21 cellular contexts compared by ENCODE assay signal in the genomic region with DNA sequence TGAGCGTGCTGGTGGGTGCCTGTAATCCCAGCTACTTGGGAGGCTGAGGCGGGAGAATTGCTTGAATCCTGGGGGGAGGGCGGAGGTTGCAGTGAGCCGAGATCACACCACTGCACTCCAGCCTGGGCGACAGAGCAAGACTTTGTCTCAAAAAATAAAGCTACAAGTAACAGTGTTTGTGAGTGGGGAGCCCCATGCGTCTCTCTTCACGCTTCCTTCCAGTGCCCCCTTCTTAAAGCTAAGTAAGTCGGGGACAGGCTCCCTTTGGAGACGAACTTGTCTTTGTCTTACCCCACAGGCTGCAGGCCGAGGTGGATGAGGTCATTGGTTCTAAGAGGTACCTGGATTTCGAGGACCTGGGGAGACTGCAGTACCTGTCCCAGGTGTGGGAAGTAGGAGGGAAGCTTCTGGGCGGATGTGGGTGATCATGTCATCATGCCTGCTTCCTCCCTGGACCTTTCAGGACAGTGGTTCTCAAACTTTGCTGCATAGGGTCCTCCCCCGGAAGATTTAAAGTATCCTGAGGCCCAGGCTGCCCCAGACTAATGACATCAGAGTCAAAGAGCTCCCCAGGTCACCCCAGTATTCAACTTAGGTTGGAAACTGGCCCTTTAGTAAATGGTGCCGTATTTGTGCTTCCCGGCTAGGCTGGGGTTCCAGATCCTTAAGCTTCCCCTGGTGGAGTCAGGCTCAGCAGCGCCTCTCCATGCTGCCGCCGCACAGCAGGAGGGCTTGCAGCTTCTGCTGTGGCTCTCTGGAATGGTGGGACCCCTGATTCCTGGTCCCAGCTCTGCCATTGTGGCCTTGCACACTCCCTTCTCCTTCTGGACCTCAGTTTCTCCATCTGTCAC. TPM values are rescaled to one million over a fixed set of nuclear protein-coding genes. Genes with fewer than 3 reads are reported as not detected.
DNase-seq lines count a peak whose midpoint lies in the region; ATAC-seq, FAIRE-seq and TF ChIP-seq lines count a peak whose summit lies in the region.
"Had no signal": no experiment of that assay in that cellular context is flagged by ENCODE, and none has a peak within 500 bp of the region (broad histone marks: within the 10 kb centered on the region; RNA-seq: fewer than 3 reads in every experiment).

No MANE protein-coding gene starts in this region.

- H3K14ac ChIP-seq in neuronal stem cell (ENCODE audit: low read length) = no peak overlapping the region

- H3K36me3 Mint-ChIP-seq in chondrocyte (ENCODE audit: low read depth) = no peaks in the 10 kb centered on the region
- H3K36me3 Mint-ChIP-seq: CD4-positive, alpha-beta memory T cell had no signal

- no peak overlapping the region for H3K4me2 ChIP-seq in HepG2 (ENCODE audit: low read depth, low read length)
- no peak overlapping the region for H3K4me2 ChIP-seq in neuronal stem cell (ENCODE audit: insufficient read depth, low read length, poor library complexity, severe bottlenecking)
- H3K4me2 ChIP-seq: BLaER1, KMS-11 had no signal

- 83% methylated on average over 4 of the region's 18 CpGs for WGBS in right lobe of liver (ENCODE audit: insufficient coverage, low coverage, low lambda C conversion rate, missing lambda C conversion rate)
- 65% methylated on average over 17 of the region's 18 CpGs for WGBS in HepG2 (ENCODE audit: low lambda C conversion rate)
- WGBS in neuronal stem cell (ENCODE audit: extremely low coverage in 2 of 2, insufficient read length in 2 of 2, insufficient replicate concordance in 1 of 2), 2 donors = no CpG with 5 or more reads among the region's 18 CpGs

- peak overlapping the region; percentile 2 for H2AK5ac ChIP-seq in neuronal stem cell (ENCODE audit: low read depth, low read length)

- CTCF ChIA-PET in HepG2 (lab: Yijun Ruan, JAX; ENCODE audit: low intra/inter-chr PET ratio, low total read pairs) = no interaction called here

- H3K4me1 ChIP-seq in right lobe of liver (no peaks in the 10 kb centered on the region), HepG2 (ENCODE audit: insufficient read depth, low read length) (peaks cover 6% of the 10 kb centered on the region; the same call in 1 of the 2 replicates), neuronal stem cell (ENCODE audit: control insufficient read depth in 2 of 2, insufficient read depth in 1 of 2, low read depth in 1 of 2, low read length in 2 of 2) (peaks cover 0 to 5% of the 10 kb centered on the region in 2 donors)

- no peak for FAIRE-seq in HepG2 (lab: Jason Lieb, UNC)

- no peaks in the 10 kb centered on the region for H3K9me3 Mint-ChIP-seq in chondrocyte (ENCODE audit: low read depth)
- H3K9me3 Mint-ChIP-seq: CD4-positive, alpha-beta memory T cell had no signal

- no peak overlapping the region for H3K4me3 Mint-ChIP-seq in chondrocyte (ENCODE audit: unreplicated experiment)
- H3K4me3 Mint-ChIP-seq: CD4-positive, alpha-beta memory T cell had no signal

- no TSS peak for BruUV-seq in HepG2 (replicated peaks; lab: Mats Ljungman, UMichigan)

- no peaks in the 10 kb centered on the region for H3K79me1 ChIP-seq in neuronal stem cell (ENCODE audit: low read depth, low read length)

- H3K9me3 ChIP-seq in right lobe of liver = no peaks in the 10 kb centered on the region
- H3K9me3 ChIP-seq in HepG2 (ENCODE audit: low read length) = no peaks in the 10 kb centered on the region
- H3K9me3 ChIP-seq in neuronal stem cell (replicated peaks in 1 of 2; ENCODE audit: control insufficient read depth in 2 of 2, insufficient read depth in 1 of 2, low read depth in 1 of 2, low read length in 2 of 2) = no peaks in the 10 kb centered on the region
- H3K9me3 ChIP-seq: BLaER1 had no signal

- H2AFZ ChIP-seq in HepG2 (ENCODE audit: low read length) (no peak overlapping the region), neuronal stem cell (ENCODE audit: low read length) (no peak overlapping the region)
- H2AFZ ChIP-seq: GM23248 had no signal

- H2BK15ac ChIP-seq in neuronal stem cell (ENCODE audit: low read length) = no peak overlapping the region

- peaks cover 7% of the 10 kb centered on the region for H3K27me3 Mint-ChIP-seq in chondrocyte (ENCODE audit: low read depth)

- DNase-seq in right lobe of liver (peak in 2 of 3 donors; percentile 20 to 28), HepG2 (ENCODE audit: low spot score) (no peak), chondrocyte (ENCODE audit: low spot score) (peak; percentile 37), neuronal stem cell (ENCODE audit: low spot score) (no peak), T1000 (lab: John Stamatoyannopoulos, UW) (no peak), NCI-H146 (lab: John Stamatoyannopoulos, UW) (no peak)
- DNase-seq: CD4-positive, alpha-beta memory T cell; DMS153; GDM1; GM23248; NCI-H1417 treated with DMSO at 0.1 percent for 48 hours; NCI-H1930; NCI-H226; NCI-H524 treated with DMSO at 0.1 percent for 48 hours; PC-3; SIG-M5 had no signal

- no peaks in the 10 kb centered on the region for H3K4me1 Mint-ChIP-seq in chondrocyte (ENCODE audit: low read depth)

- H3K79me2 ChIP-seq in HepG2 (ENCODE audit: insufficient read depth, low read length) = no peaks in the 10 kb centered on the region

- H4K91ac ChIP-seq in neuronal stem cell (ENCODE audit: low read depth, low read length, poor library complexity) = no peak overlapping the region

- no peak for TF ChIP-seq POLR2A in right lobe of liver (IDR thresholded peaks at IDR 0.05)
- TF ChIP-seq POLR2A in HepG2 (IDR thresholded peaks at IDR 0.05; ENCODE audit: insufficient read depth in 1 of 2, low read depth in 2 of 2, low read length in 2 of 2) = no peak

- H3K36me3 ChIP-seq in right lobe of liver (no peaks in the 10 kb centered on the region), HepG2 (replicated peaks in 1 of 2; ENCODE audit: control insufficient read depth in 1 of 2, insufficient read depth in 2 of 2, low read length in 2 of 2) (no peaks in the 10 kb centered on the region), neuronal stem cell (replicated peaks in 1 of 2; ENCODE audit: control insufficient read depth in 2 of 2, insufficient read depth in 2 of 2, low read length in 2 of 2) (no peaks in the 10 kb centered on the region)
- H3K36me3 ChIP-seq: BLaER1 had no signal

- no peak overlapping the region for H3K4me3 ChIP-seq in right lobe of liver
- no peak overlapping the region for H3K4me3 ChIP-seq in HepG2 (replicated peaks in 1 of 3; ENCODE audit: insufficient read depth in 1 of 3, low read depth in 2 of 3, low read length in 3 of 3)
- no peak overlapping the region for H3K4me3 ChIP-seq in neuronal stem cell (ENCODE audit: low read length in 2 of 2)
- H3K4me3 ChIP-seq: BLaER1, GM23248 had no signal

- ATAC-seq in right lobe of liver (no peak), HepG2 (no peak), HG03159 (IDR thresholded peaks at IDR 0.05; ENCODE audit: unreplicated experiment) (no peak)
- ATAC-seq: PC-3 had no signal

- H4K20me1 ChIP-seq in HepG2 (ENCODE audit: insufficient read depth, low read length) = no peaks in the 10 kb centered on the region
- H4K20me1 ChIP-seq: BLaER1 had no signal

- POLR2A ChIA-PET in HepG2 (lab: Yijun Ruan, JAX) = no interaction called here

- no peak overlapping the region for H3K27ac Mint-ChIP-seq in chondrocyte (ENCODE audit: unreplicated experiment)
- H3K27ac Mint-ChIP-seq: CD4-positive, alpha-beta memory T cell had no signal

- no peak overlapping the region for H3K23ac ChIP-seq in neuronal stem cell (ENCODE audit: low read depth, low read length, poor library complexity)

- peak overlapping the region; percentile 3 for H2BK12ac ChIP-seq in neuronal stem cell (ENCODE audit: low read length)

- TF ChIP-seq EP300 in HepG2 (IDR thresholded peaks at IDR 0.05; ENCODE audit: low read depth in 2 of 2, low read length in 2 of 2) = no peak
- no peak for TF ChIP-seq EP300 in HepG2 (CRISPR knock-in tag; IDR thresholded peaks at IDR 0.05; ENCODE audit: borderline replicate concordance)

- in situ Hi-C loops in HepG2 (cut with HindIII; ENCODE audit: extremely low pct_ligation_motif_present, low pct_unique_long_range_greater_than_20kb) = no loop called here

- no peak overlapping the region for H3K18ac ChIP-seq in neuronal stem cell (ENCODE audit: low read length)

- H2BK120ac ChIP-seq in neuronal stem cell (ENCODE audit: low read depth, low read length) = no peak overlapping the region

- H3K9ac ChIP-seq in HepG2 (ENCODE audit: insufficient read depth, low read depth, low read length) (no peak overlapping the region), neuronal stem cell (ENCODE audit: low read depth, low read length, poor library complexity) (no peak overlapping the region)
- H3K9ac ChIP-seq: BLaER1, GM23248, KMS-11 had no signal

- H4K8ac ChIP-seq in neuronal stem cell (ENCODE audit: low read depth, low read length) = no peak overlapping the region

- intact Hi-C loops in right lobe of liver (cut with DNase I) (no loop called here), HepG2 (cut with micrococcal nuclease; ENCODE audit: unreplicated experiment) (no loop called here)

- TF ChIP-seq CTCF in right lobe of liver (IDR thresholded peaks at IDR 0.05) = no peak
- TF ChIP-seq CTCF in HepG2 (CRISPR knock-in tag; IDR thresholded peaks at IDR 0.05) = no peak
- TF ChIP-seq CTCF in chondrocyte (IDR thresholded peaks at IDR 0.05) = no peak

- H3K27ac ChIP-seq in right lobe of liver = no peak overlapping the region
- H3K27ac ChIP-seq in HepG2 (ENCODE audit: extremely low read length, insufficient read depth, low read length) = no peak overlapping the region
- H3K27ac ChIP-seq in neuronal stem cell (replicated peaks; ENCODE audit: low read length) = no peak overlapping the region
- H3K27ac ChIP-seq: BLaER1, GM23248, KMS-11, RWPE1 had no signal

- H3K27me3 ChIP-seq in right lobe of liver = no peaks in the 10 kb centered on the region
- peaks cover 3 to 20% of the 10 kb centered on the region in 2 experiments; a peak in 4 of 5 replicates for H3K27me3 ChIP-seq in HepG2 (ENCODE audit: control insufficient read depth in 1 of 2, insufficient read depth in 2 of 2, low read length in 2 of 2)
- no peaks in the 10 kb centered on the region for H3K27me3 ChIP-seq in neuronal stem cell (ENCODE audit: control insufficient read depth in 3 of 3, insufficient read depth in 3 of 3, low read depth in 1 of 3, low read length in 3 of 3)
- H3K27me3 ChIP-seq: BLaER1 had no signal

- H3K4ac ChIP-seq in neuronal stem cell (ENCODE audit: low read length) = no peak overlapping the region

- no peak overlapping the region for H2BK5ac ChIP-seq in neuronal stem cell (ENCODE audit: low read length)

- TF ChIP-seq RAD21 in HepG2 (CRISPR knock-in tag; IDR thresholded peaks at IDR 0.05) = no peak

RNA-seq across cellular contexts. Expression of a gene that starts 37.1 kb away (rescaled TPM):
- total RNA-seq in right lobe of liver (1 to 10 TPM in 1 of 6 experiments, under 1 TPM in 4, not detected in 1; 0.06 to 1.6 (median 0.42) TPM), HepG2 (2016; rRNA removed; fragmentation: Illumina TruSeq; extraction: Trizol) (not detected in 2 replicates), chondrocyte (0.72 to 2.8 TPM (median 1.2 TPM) in 3 replicates)
- total RNA-seq in HepG2 (2016; cell fraction: cytosol; rRNA removed; fragmentation: Illumina TruSeq; extraction: Trizol; ENCODE audit: low read depth) = not detected in 2 replicates
- not detected in 2 replicates for total RNA-seq in HepG2 (2016; cell fraction: insoluble cytoplasmic fraction; rRNA removed; fragmentation: Illumina TruSeq; extraction: Trizol)
- total RNA-seq in HepG2 (2016; cell fraction: membrane; rRNA removed; fragmentation: Illumina TruSeq; extraction: Trizol) = not detected in 2 replicates
- not detected in 2 replicates for total RNA-seq in HepG2 (2016; cell fraction: nucleus; rRNA removed; fragmentation: Illumina TruSeq; extraction: Trizol)
- not detected in 2 replicates for polyA plus RNA-seq in HepG2 (2011; rRNA removed)
- polyA plus RNA-seq in HepG2 (2011; cell fraction: cytosol; rRNA removed) = not detected in 2 replicates
- 0.06 and 0.12 TPM in 2 replicates for polyA plus RNA-seq in HepG2 (2011; cell fraction: nucleus; rRNA removed)
- not detected in 2 replicates for polyA plus RNA-seq in HepG2 (2012)
- 0.06 TPM in 2 replicates for polyA plus RNA-seq in HepG2 (2016; cell fraction: cytosol; fragmentation: Illumina TruSeq; extraction: Trizol; ENCODE audit: low read depth)
- not detected in 2 replicates for polyA plus RNA-seq in HepG2 (2016; cell fraction: insoluble cytoplasmic fraction; fragmentation: Illumina TruSeq; extraction: Trizol; ENCODE audit: low read depth)
- polyA plus RNA-seq in HepG2 (2016; cell fraction: membrane; fragmentation: Illumina TruSeq; extraction: Trizol; ENCODE audit: low read depth) = not detected in 2 replicates
- 0.11 and 0.14 TPM in 2 replicates for polyA plus RNA-seq in HepG2 (2016; cell fraction: nucleus; fragmentation: Illumina TruSeq; extraction: Trizol; ENCODE audit: insufficient read depth, low read depth)
- 0.02 TPM in 1 of 2 replicates, not detected in the other for polyA minus RNA-seq in HepG2 (2011; rRNA and poly(A)+ RNA removed; ENCODE audit: low replicate concordance)
- not detected in 2 replicates for polyA minus RNA-seq in HepG2 (2011; cell fraction: cytosol; rRNA and poly(A)+ RNA removed)
- polyA minus RNA-seq in HepG2 (2011; cell fraction: nucleus; rRNA and poly(A)+ RNA removed) = under 0.01 and 0.12 TPM in 2 replicates
- 1.5 TPM for polyA plus RNA-seq in neuronal stem cell (2013, experiment 1 of 2)
- polyA plus RNA-seq in neuronal stem cell (2013, experiment 2 of 2) = 1.6 TPM
- total RNA-seq: A673 had no signal
- polyA plus RNA-seq: CD4-positive, alpha-beta memory T cell had no signal

Comparison
In these comparisons a context has a peak if more than half of its experiments do, and no peak if none do; other contexts are left out.
1. DNase-seq: peak in right lobe of liver (2 of 3) and chondrocyte (single experiment); none in HepG2 (single experiment), neuronal stem cell (single experiment), T1000 (single experiment) and NCI-H146 (single experiment).